ENCODE assay signal across 25 cellular contexts in genomic region chr1:76881726-76882125, GRCh38. TPM values are rescaled to one million over a fixed set of nuclear protein-coding genes. Genes with fewer than 3 reads are reported as not detected.
DNase-seq lines count a peak whose midpoint lies in the region; ATAC-seq and TF ChIP-seq lines count a peak whose summit lies in the region.
"Had no signal": no experiment of that assay in that cellular context is flagged by ENCODE, and none has a peak within 500 bp of the region (broad histone marks: within the 10 kb centered on the region; RNA-seq: fewer than 3 reads in every experiment).

No MANE protein-coding gene starts in this region.

- CTCF ChIA-PET in SK-N-SH (lab: Yijun Ruan, JAX): interaction anchor here (0.6 kb wide), 1 partner anchor 708 kb away, joined by 3 read pairs; no protein-coding TSS in a partner anchor

- H3K36me3 ChIP-seq in SK-N-SH (replicated peaks in 1 of 2; ENCODE audit: control insufficient read depth in 1 of 2, insufficient read depth in 2 of 2, low read length in 1 of 2): peaks cover 0 to 2% of the 10 kb centered on the region in 2 experiments
- H3K36me3 ChIP-seq in adipocyte (ENCODE audit: control insufficient read depth, insufficient read depth, low read length, severe bottlenecking): no peaks in the 10 kb centered on the region
- no peaks in the 10 kb centered on the region for H3K36me3 ChIP-seq in aorta (ENCODE audit: control insufficient read depth in 1 of 2, insufficient read depth in 2 of 2, low read length in 1 of 2)
- no peaks in the 10 kb centered on the region for H3K36me3 ChIP-seq in tibial artery
- H3K36me3 ChIP-seq: BE2C had no signal

- no peak overlapping the region for H3K4me3 ChIP-seq in SK-N-SH (ENCODE audit: low read depth in 2 of 2, low read length in 1 of 2)
- no peak overlapping the region for H3K4me3 ChIP-seq in adipocyte (ENCODE audit: low read length)
- H3K4me3 ChIP-seq in aorta (ENCODE audit: low read length in 2 of 2): no peak overlapping the region
- H3K4me3 ChIP-seq in tibial artery: no peak overlapping the region
- H3K4me3 ChIP-seq: GM12878, GM23338 had no signal

- no peak overlapping the region; a peak in 1 of 4 replicates for H3K27ac ChIP-seq in SK-N-SH (ENCODE audit: low read depth in 2 of 2, low read length in 1 of 2)
- no peak overlapping the region for H3K27ac ChIP-seq in aorta (ENCODE audit: low read depth in 1 of 2, low read length in 2 of 2)
- H3K27ac ChIP-seq in tibial artery: no peak overlapping the region
- H3K27ac ChIP-seq: 22Rv1 had no signal

- no peaks in the 10 kb centered on the region for H3K27me3 ChIP-seq in SK-N-SH (ENCODE audit: insufficient read depth)
- no peaks in the 10 kb centered on the region for H3K27me3 ChIP-seq in adipocyte (replicated peaks; ENCODE audit: control insufficient read depth, insufficient read depth, low read length)
- H3K27me3 ChIP-seq in aorta (ENCODE audit: control insufficient read depth in 1 of 2, insufficient read depth in 2 of 2, low read length in 1 of 2): no peaks in the 10 kb centered on the region
- H3K27me3 ChIP-seq in tibial artery: no peaks in the 10 kb centered on the region
- H3K27me3 ChIP-seq: BE2C had no signal

- H3K4me1 ChIP-seq in SK-N-SH (ENCODE audit: control insufficient read depth in 1 of 2, insufficient read depth in 2 of 2, low read depth in 1 of 2, low read length in 1 of 2): peaks cover 0 to 7% of the 10 kb centered on the region in 2 experiments; a peak in 1 of 4 replicates
- no peaks in the 10 kb centered on the region for H3K4me1 ChIP-seq in adipocyte (ENCODE audit: control insufficient read depth, insufficient read depth, low read length)
- no peaks in the 10 kb centered on the region for H3K4me1 ChIP-seq in aorta (ENCODE audit: control insufficient read depth in 1 of 2, insufficient read depth in 2 of 2, low read length in 2 of 2)
- H3K4me1 ChIP-seq in tibial artery: no peaks in the 10 kb centered on the region
- H3K4me1 ChIP-seq: BE2C had no signal

- no peaks in the 10 kb centered on the region for H4K20me1 ChIP-seq in SK-N-SH (ENCODE audit: insufficient read depth)

- H2AFZ ChIP-seq in SK-N-SH (ENCODE audit: low read depth): no peak overlapping the region
- H2AFZ ChIP-seq: GM23338 had no signal

- intact Hi-C loops in aorta (cut with DNase I): no loop called here
- intact Hi-C loops in tibial artery (cut with DNase I; ENCODE audit: low total_unique reads): no loop called here

- ATAC-seq in SK-N-SH treated with all-trans-retinoic acid at 6 μM for 48 hours: no peak
- ATAC-seq in aorta (ENCODE audit: low FRiP score): no peak
- ATAC-seq: GM12878, GM23338, Panc1 had no signal

- no peaks in the 10 kb centered on the region for H3K9me2 ChIP-seq in SK-N-SH

- H3K9ac ChIP-seq in SK-N-SH: no peak overlapping the region
- no peak overlapping the region for H3K9ac ChIP-seq in adipocyte (ENCODE audit: low read length)

- TF ChIP-seq CTCF in SK-N-SH (IDR thresholded peaks at IDR 0.05) (no peak), GM10266 (IDR thresholded peaks at IDR 0.05; ENCODE audit: control insufficient read depth, insufficient read depth, low read depth, missing control alignments) (no peak), tibial artery (IDR thresholded peaks at IDR 0.05) (no peak)

- no peak for TF ChIP-seq EP300 in SK-N-SH (IDR thresholded peaks at IDR 0.05; ENCODE audit: borderline replicate concordance in 1 of 2, low read depth in 1 of 2, low read length in 1 of 2)

- DNase-seq in SK-N-SH (no peak), adipocyte (ENCODE audit: low read depth) (peak; percentile 41), foreskin melanocyte (peak; percentile 43), aorta (no peak), GM10266 (ENCODE audit: extremely low spot score) (no peak), tibial artery (no peak)
- DNase-seq: BE2C; CD8-positive, alpha-beta memory T cell; H9; IMR-90; KG1; NCI-H1092; NCI-H1417 treated with DMSO at 0.1 percent for 48 hours; NCI-H1694 treated with DMSO at 0.1 percent for 48 hours; NCI-H2081; NCI-H2227 treated with DMSO at 0.1 percent for 48 hours; NCI-H510A; NCI-H69; SIG-M5 had no signal

- no peak overlapping the region for H3K4me2 ChIP-seq in SK-N-SH
- H3K4me2 ChIP-seq: GM23338 had no signal

- H3K9me3 ChIP-seq in SK-N-SH (no peaks in the 10 kb centered on the region), adipocyte (ENCODE audit: control insufficient read depth, low read length) (no peaks in the 10 kb centered on the region), aorta (ENCODE audit: control insufficient read depth, low read length) (no peaks in the 10 kb centered on the region), tibial artery (no peaks in the 10 kb centered on the region)
- H3K9me3 ChIP-seq: BE2C had no signal

- TF ChIP-seq RAD21 in SK-N-SH (IDR thresholded peaks at IDR 0.05; ENCODE audit: low read length): no peak

- H3K79me2 ChIP-seq in SK-N-SH (ENCODE audit: insufficient read depth): no peaks in the 10 kb centered on the region

- no peaks in the 10 kb centered on the region for H3F3A ChIP-seq in SK-N-SH (replicated peaks; ENCODE audit: insufficient read depth)

- POLR2A ChIA-PET in SK-N-SH (lab: Yijun Ruan, JAX): no interaction called here

TF ChIP-seq in SK-N-SH treated with all-trans-retinoic acid at 6 μM for 48 hours, 23 proteins besides CTCF, POLR2A, EP300 and RAD21:
- TF ChIP-seq GLIS3 (CRISPR knock-in tag; IDR thresholded peaks at IDR 0.05) (no peak), ISL1 (CRISPR knock-in tag; IDR thresholded peaks at IDR 0.05) (peak; percentile 54)

TF ChIP-seq in SK-N-SH, 30 proteins besides CTCF, POLR2A, EP300 and RAD21:
- TF ChIP-seq RXRA (IDR thresholded peaks at IDR 0.05; ENCODE audit: borderline replicate concordance, low read depth): no peak
- no peak for TF ChIP-seq GABPA (IDR thresholded peaks at IDR 0.05; ENCODE audit: low read depth)
- TF ChIP-seq CHD2 (IDR thresholded peaks at IDR 0.05; ENCODE audit: low read length, partially characterized antibody): no peak
- TF ChIP-seq TEAD4 (IDR thresholded peaks at IDR 0.05; ENCODE audit: borderline replicate concordance, insufficient read depth): no peak
- no peak for TF ChIP-seq ELF1 (IDR thresholded peaks at IDR 0.05)
- no peak for TF ChIP-seq POLR2AphosphoS5 (IDR thresholded peaks at IDR 0.05; ENCODE audit: low read depth, low read length)
- no peak for TF ChIP-seq REST (IDR thresholded peaks at IDR 0.05; ENCODE audit: low read depth, low read length)

RNA-seq across cellular contexts. Expression of gene ST6GALNAC5, which starts 14.4 kb away (rescaled TPM):
- 10.6 and 11.1 TPM in 2 replicates for polyA plus RNA-seq in SK-N-SH (2012; rRNA removed)
- 7.0 and 8.1 TPM in 2 replicates for polyA plus RNA-seq in SK-N-SH (2012; cell fraction: cytosol; rRNA removed)
- polyA plus RNA-seq in SK-N-SH (2012; cell fraction: nucleus; rRNA removed): 13.1 and 15.2 TPM in 2 replicates
- 10 to 100 TPM in 1 of 2 donors, 1 to 10 TPM in 1; 9.8 to 11.7 TPM for total RNA-seq in aorta
- polyA plus RNA-seq in aorta: 1 to 10 TPM; 2.6 to 3.6 TPM
- total RNA-seq: CD8-positive, alpha-beta memory T cell had no signal
- polyA plus RNA-seq: CD14-positive monocyte; CD8-positive, alpha-beta memory T cell had no signal

Comparison
In these comparisons a context has a peak if more than half of its experiments do, and no peak if none do; other contexts are left out.
1. DNase-seq: peak in adipocyte (single experiment) and foreskin melanocyte (single experiment); none in SK-N-SH (single experiment), aorta (0 of 2), GM10266 (single experiment) and tibial artery (0 of 2).